ENCODE assay signal across 9 cellular contexts in genomic region chr9:93061791-93062299, GRCh38. TPM values are rescaled to one million over a fixed set of nuclear protein-coding genes. Genes with fewer than 3 reads are reported as not detected.
DNase-seq lines count a peak whose midpoint lies in the region; ATAC-seq and TF ChIP-seq lines count a peak whose summit lies in the region.
"Had no signal": no experiment of that assay in that cellular context is flagged by ENCODE, and none has a peak within 500 bp of the region (broad histone marks: within the 10 kb centered on the region; RNA-seq: fewer than 3 reads in every experiment).

No MANE protein-coding gene starts in this region.

- H3K9me3 ChIP-seq in MM.1S (replicated peaks; ENCODE audit: insufficient read depth, low read length): no peaks in the 10 kb centered on the region
- no peaks in the 10 kb centered on the region for H3K9me3 ChIP-seq in heart left ventricle
- H3K9me3 ChIP-seq: pancreas had no signal

- H3K9me2 ChIP-seq in MM.1S (replicated peaks; ENCODE audit: insufficient read depth, low read length): no peaks in the 10 kb centered on the region

- peak overlapping the region; percentile 56 for H3K4me2 ChIP-seq in MM.1S (ENCODE audit: low read depth, low read length)

- H3K4me3 ChIP-seq in MM.1S (ENCODE audit: low read length): peak overlapping the region; percentile 8; the same call in 1 of the 2 replicates
- no peak overlapping the region for H3K4me3 ChIP-seq in heart left ventricle
- H3K4me3 ChIP-seq: pancreas had no signal

- H3K4me1 ChIP-seq in MM.1S (ENCODE audit: low read length) (peaks cover 50% of the 10 kb centered on the region), heart left ventricle (peaks cover 0 to 77% (median 11%) of the 10 kb centered on the region in 12 donors)

- H3K27me3 ChIP-seq in MM.1S (replicated peaks; ENCODE audit: insufficient read depth, low read length) (no peaks in the 10 kb centered on the region), heart left ventricle (peaks cover 0 to 15% (median 0%) of the 10 kb centered on the region in 9 donors)
- H3K27me3 ChIP-seq: pancreas had no signal

- peaks cover 44% of the 10 kb centered on the region for H3K79me2 ChIP-seq in MM.1S (ENCODE audit: low read length)

- 79 to 91% (median 86%) methylated on average over 13 to 16 of the region's 16 CpGs for WGBS in heart left ventricle, 4 donors

- no peak for TF ChIP-seq POLR2A in heart left ventricle (IDR thresholded peaks at IDR 0.05)

- H4K20me1 ChIP-seq in MM.1S (ENCODE audit: insufficient read depth, low read length): no peaks in the 10 kb centered on the region

- peak; percentile 89 for DNase-seq in COLO668 (lab: John Stamatoyannopoulos, UW; ENCODE audit: unreplicated experiment)
- peak; percentile 88 for DNase-seq in MM.1S
- no peak for DNase-seq in UCSD-AML1 (lab: John Stamatoyannopoulos, UW; ENCODE audit: unreplicated experiment)
- DNase-seq in NCI-H187 treated with DMSO at 0.1 percent for 48 hours (lab: John Stamatoyannopoulos, UW): no peak
- no peak for DNase-seq in NCI-H2227 treated with DMSO at 0.1 percent for 48 hours (lab: John Stamatoyannopoulos, UW)
- no peak for DNase-seq in heart left ventricle
- DNase-seq: pancreas had no signal

- peak; percentile 30 for ATAC-seq in GM19397 (IDR thresholded peaks at IDR 0.05; ENCODE audit: unreplicated experiment)
- peak; percentile 39 for ATAC-seq in esophagus mucosa
- ATAC-seq in heart left ventricle: no peak

- peak overlapping the region; percentile 43 for H3K9ac ChIP-seq in MM.1S (ENCODE audit: low read length)

- H3K36me3 ChIP-seq in MM.1S (replicated peaks; ENCODE audit: insufficient read depth, low read length) (no peaks in the 10 kb centered on the region), heart left ventricle (no peaks in the 10 kb centered on the region)
- H3K36me3 ChIP-seq: pancreas had no signal

- TF ChIP-seq CTCF in MM.1S (IDR thresholded peaks at IDR 0.05; ENCODE audit: low read length) (peak; percentile 30; the same call in 1 of the 2 replicates), heart left ventricle (IDR thresholded peaks at IDR 0.05) (no peak)

- peak overlapping the region; percentile 84 for H3K27ac ChIP-seq in MM.1S (ENCODE audit: low read length)
- no peak overlapping the region for H3K27ac ChIP-seq in heart left ventricle
- H3K27ac ChIP-seq: pancreas had no signal

- peak overlapping the region; percentile 51 for H2AFZ ChIP-seq in MM.1S (ENCODE audit: low read length)

- H3F3A ChIP-seq in MM.1S (ENCODE audit: insufficient read depth, low read length): peaks cover 38% of the 10 kb centered on the region

- intact Hi-C loops in heart left ventricle (cut with DNase I): no loop called here

RNA-seq across cellular contexts. Expression of gene SUSD3, which starts 3.3 kb away (rescaled TPM):
- total RNA-seq in esophagus mucosa (0.96 TPM), heart left ventricle (1 to 10 TPM in 2 of 9 donors, under 1 TPM in 5, not detected in 2; 0.29 to 5.2 (median 0.56) TPM)
- polyA plus RNA-seq in heart left ventricle: under 1 TPM in 1 of 2 donors, not detected in 1; 0.50 TPM

RNA-seq across cellular contexts. Expression of gene CARD19, which starts 34.2 kb away (rescaled TPM):
- total RNA-seq in esophagus mucosa (19.9 TPM), heart left ventricle (10 to 100 TPM; 24.2 to 46.2 (median 27.5) TPM)
- 10 to 100 TPM; 38.9 to 42.7 TPM for polyA plus RNA-seq in heart left ventricle

Comparison
In these comparisons a context has a peak if more than half of its experiments do, and no peak if none do; other contexts are left out.
1. DNase-seq: peak in COLO668 (single experiment) and MM.1S (single experiment); none in UCSD-AML1 (single experiment), NCI-H187 treated with DMSO at 0.1 percent for 48 hours (single experiment), NCI-H2227 treated with DMSO at 0.1 percent for 48 hours (single experiment) and heart left ventricle (0 of 5).
2. ATAC-seq: peak in GM19397 (single experiment) and esophagus mucosa (single experiment); none in heart left ventricle (0 of 4).